24 cellular contexts compared by ENCODE assay signal in the genomic region with DNA sequence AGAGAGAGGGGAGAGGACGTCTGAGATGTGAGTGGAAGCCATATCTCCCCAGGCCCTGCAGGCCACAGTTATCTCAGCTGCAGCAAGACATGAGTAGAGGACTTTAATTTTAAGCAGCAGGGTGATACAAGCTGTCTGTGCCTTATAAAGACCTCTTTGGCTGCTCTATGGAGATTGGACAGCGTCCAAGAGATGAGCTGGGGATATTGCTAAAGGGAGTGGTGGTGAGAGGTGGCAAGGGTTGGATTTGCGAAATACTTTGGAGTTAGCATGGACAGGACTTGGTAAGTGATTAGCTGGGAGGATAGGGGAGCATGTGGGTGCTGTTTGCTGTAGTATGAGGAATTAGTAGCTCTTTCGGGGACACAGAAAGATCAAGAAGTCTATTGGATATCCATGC.
DNase-seq lines count a peak whose midpoint lies in the region; ATAC-seq, FAIRE-seq and TF ChIP-seq lines count a peak whose summit lies in the region.
"Had no signal": no experiment of that assay in that cellular context is flagged by ENCODE, and none has a peak within 500 bp of the region (broad histone marks: within the 10 kb centered on the region; RNA-seq: fewer than 3 reads in every experiment).

No MANE protein-coding gene starts in this region.

- H3K9me3 ChIP-seq in liver (ENCODE audit: control insufficient read depth in 4 of 4, low read length in 3 of 4), result no peaks in the 10 kb centered on the region
- no peaks in the 10 kb centered on the region for H3K9me3 ChIP-seq in HepG2 (ENCODE audit: low read length)
- H3K9me3 ChIP-seq: A549, BLaER1, Caco-2, gastrocnemius medialis, stomach, tibial nerve had no signal

- TF ChIP-seq CTCF in liver (IDR thresholded peaks at IDR 0.05; ENCODE audit: low read depth, low read length, missing input control), result no peak
- no peak for TF ChIP-seq CTCF in HepG2 (CRISPR knock-in tag; IDR thresholded peaks at IDR 0.05)
- no peak for TF ChIP-seq CTCF in WTC11 (IDR thresholded peaks at IDR 0.05)
- TF ChIP-seq CTCF in GM10266 (IDR thresholded peaks at IDR 0.05; ENCODE audit: control insufficient read depth, insufficient read depth, low read depth, missing control alignments), result no peak

- H3K9ac ChIP-seq in liver (ENCODE audit: low read depth in 1 of 2, low read length in 2 of 2), result no peak overlapping the region
- no peak overlapping the region for H3K9ac ChIP-seq in HepG2 (ENCODE audit: insufficient read depth, low read depth, low read length)
- H3K9ac ChIP-seq: BLaER1 had no signal

- intact Hi-C loops in HepG2 (cut with micrococcal nuclease; ENCODE audit: unreplicated experiment) (no loop called here), left cardiac atrium (cut with DNase I) (no loop called here)

- H3K4me3 Mint-ChIP-seq in WTC11, result no peak overlapping the region
- H3K4me3 Mint-ChIP-seq: activated CD8-positive, alpha-beta T cell treated with anti-CD3 and anti-CD28 coated beads, Interleukin-2, amount 10 ng/mL, durations not matched to agents 7 days and 5 days; naive B cell had no signal

- no peaks in the 10 kb centered on the region for H3K27me3 Mint-ChIP-seq in WTC11 (ENCODE audit: low read depth)
- H3K27me3 Mint-ChIP-seq: naive B cell had no signal

- H3K9me3 Mint-ChIP-seq in WTC11, result no peaks in the 10 kb centered on the region
- H3K9me3 Mint-ChIP-seq: naive B cell had no signal

- H3K4me1 Mint-ChIP-seq in WTC11, result peaks cover 5% of the 10 kb centered on the region; the same call in 1 of the 2 replicates
- H3K4me1 Mint-ChIP-seq: naive B cell had no signal

- in situ Hi-C loops in HepG2 (cut with HindIII; ENCODE audit: extremely low pct_ligation_motif_present, low pct_unique_long_range_greater_than_20kb), result no loop called here

- 41% methylated on average over 4 of the region's 4 CpGs for WGBS in liver
- WGBS in HepG2 (ENCODE audit: low lambda C conversion rate), result 34% methylated on average over 4 of the region's 4 CpGs

- H3K27me3 ChIP-seq in liver (ENCODE audit: control insufficient read depth in 4 of 4, insufficient read depth in 4 of 4, low read length in 3 of 4) (no peaks in the 10 kb centered on the region), HepG2 (ENCODE audit: control insufficient read depth in 1 of 2, insufficient read depth in 2 of 2, low read length in 2 of 2) (no peaks in the 10 kb centered on the region; a peak in 2 of 5 replicates)
- H3K27me3 ChIP-seq: BLaER1, gastrocnemius medialis, stomach, tibial nerve had no signal

- DNase-seq in HepG2 (ENCODE audit: low spot score) (no peak), WTC11 (ENCODE audit: low spot score) (no peak), left cardiac atrium (no peak), SW480 (ENCODE audit: low spot score) (no peak), GM10266 (ENCODE audit: extremely low spot score) (no peak), mesenteric fat pad (ENCODE audit: low spot score) (no peak)
- DNase-seq: activated CD4-positive, alpha-beta T cell treated with anti-CD3 and anti-CD28 coated beads for 1 hour; activated CD8-positive, alpha-beta T cell treated with anti-CD3 and anti-CD28 coated beads, Interleukin-2, amount 10 ng/mL, durations not matched to agents 7 days and 5 days; activated T-cell treated with anti-CD3 and anti-CD28 coated beads, Interleukin-2, amount 50 U/mL, for 1 hour; Caco-2; central memory CD4-positive, alpha-beta T cell; gastrocnemius medialis; kidney; mesenchymal stem cell; naive B cell; NCI-H526; stomach; SW 1271 had no signal

- H3K27ac ChIP-seq in liver (ENCODE audit: low read depth in 1 of 2, low read length in 2 of 2) (peak overlapping the region; percentile 2 to 65), HepG2 (ENCODE audit: extremely low read length, insufficient read depth, low read length) (no peak overlapping the region)
- H3K27ac ChIP-seq: A549, BLaER1, epithelial cell of prostate, gastrocnemius medialis, stomach, tibial nerve had no signal

- no peak overlapping the region for H2AFZ ChIP-seq in HepG2 (ENCODE audit: low read length)

- ATAC-seq in HepG2, result no peak
- ATAC-seq in WTC11, result no peak
- peak; percentile 48 to 79 for ATAC-seq in left cardiac atrium
- no peak for ATAC-seq in GM21423 (IDR thresholded peaks at IDR 0.05; ENCODE audit: unreplicated experiment)
- ATAC-seq: A549; activated CD8-positive, alpha-beta T cell treated with anti-CD3 and anti-CD28 coated beads, Interleukin-2, amount 10 ng/mL, durations not matched to agents 7 days and 5 days; gastrocnemius medialis had no signal

- peak in 1 of 2 donors; percentile 18 for TF ChIP-seq RAD21 in liver (IDR thresholded peaks at IDR 0.05)
- no peak for TF ChIP-seq RAD21 in HepG2 (CRISPR knock-in tag; IDR thresholded peaks at IDR 0.05)

- H3K27ac Mint-ChIP-seq in WTC11, result peak overlapping the region; percentile 29; the same call in 1 of the 2 replicates
- H3K27ac Mint-ChIP-seq: activated CD8-positive, alpha-beta T cell treated with anti-CD3 and anti-CD28 coated beads, Interleukin-2, amount 10 ng/mL, durations not matched to agents 7 days and 5 days; naive B cell had no signal

- no peak for FAIRE-seq in HepG2 (lab: Jason Lieb, UNC)
- FAIRE-seq: A549, kidney had no signal

- H3K36me3 ChIP-seq in liver (ENCODE audit: control insufficient read depth in 4 of 4, insufficient read depth in 3 of 4, low read depth in 1 of 4, low read length in 3 of 4) (no peaks in the 10 kb centered on the region), HepG2 (replicated peaks in 1 of 2; ENCODE audit: control insufficient read depth in 1 of 2, insufficient read depth in 2 of 2, low read length in 2 of 2) (no peaks in the 10 kb centered on the region)
- H3K36me3 ChIP-seq: BLaER1, gastrocnemius medialis, stomach, tibial nerve had no signal

- CTCF ChIA-PET in HepG2 (lab: Yijun Ruan, JAX; ENCODE audit: low intra/inter-chr PET ratio, low total read pairs) (no interaction called here), WTC11 (lab: Charles Lee) (no interaction called here)

- POLR2A ChIA-PET in HepG2 (lab: Yijun Ruan, JAX), result no interaction called here
- POLR2A ChIA-PET in WTC11 (lab: Charles Lee), result no interaction called here

- H3K79me2 ChIP-seq in HepG2 (ENCODE audit: insufficient read depth, low read length), result no peaks in the 10 kb centered on the region

- H3K36me3 Mint-ChIP-seq in WTC11, result no peaks in the 10 kb centered on the region
- H3K36me3 Mint-ChIP-seq: naive B cell had no signal

- H3K4me2 ChIP-seq in HepG2 (ENCODE audit: low read depth, low read length), result no peak overlapping the region
- H3K4me2 ChIP-seq: A549, BLaER1 had no signal

- H4K20me1 ChIP-seq in HepG2 (ENCODE audit: insufficient read depth, low read length), result no peaks in the 10 kb centered on the region
- H4K20me1 ChIP-seq: BLaER1 had no signal

- H3K4me3 ChIP-seq in liver (ENCODE audit: low read depth in 1 of 3, low read length in 3 of 3), result no peak overlapping the region
- H3K4me3 ChIP-seq in HepG2 (replicated peaks in 1 of 3; ENCODE audit: insufficient read depth in 1 of 3, low read depth in 2 of 3, low read length in 3 of 3), result no peak overlapping the region
- H3K4me3 ChIP-seq: A549, BLaER1, gastrocnemius medialis, stomach, tibial nerve had no signal

- H3K4me1 ChIP-seq in liver (ENCODE audit: control insufficient read depth in 4 of 4, insufficient read depth in 4 of 4, low read length in 3 of 4), result peaks cover 3 to 29% (median 19%) of the 10 kb centered on the region in 4 donors
- no peaks in the 10 kb centered on the region for H3K4me1 ChIP-seq in HepG2 (ENCODE audit: insufficient read depth, low read length)
- H3K4me1 ChIP-seq: A549, BLaER1, Caco-2, gastrocnemius medialis had no signal

- no peak for TF ChIP-seq POLR2A in HepG2 (IDR thresholded peaks at IDR 0.05; ENCODE audit: insufficient read depth in 1 of 2, low read depth in 2 of 2, low read length in 2 of 2)

- no peak for TF ChIP-seq EP300 in HepG2 (IDR thresholded peaks at IDR 0.05; ENCODE audit: low read depth in 2 of 2, low read length in 2 of 2)
- no peak for TF ChIP-seq EP300 in HepG2 (CRISPR knock-in tag; IDR thresholded peaks at IDR 0.05; ENCODE audit: borderline replicate concordance)

- no TSS peak for BruUV-seq in HepG2 (replicated peaks; lab: Mats Ljungman, UMichigan)

TF ChIP-seq in liver, 16 proteins besides CTCF, POLR2A, EP300 and RAD21 (continues in another document):
- TF ChIP-seq EGR1 (IDR thresholded peaks at IDR 0.05; ENCODE audit: low read depth in 2 of 2) (no peak), RXRA (IDR thresholded peaks at IDR 0.05) (peak; percentile 34 to 72), SP1 (IDR thresholded peaks at IDR 0.05) (no peak), NR2F2 (IDR thresholded peaks at IDR 0.05) (no peak), HNF4G (IDR thresholded peaks at IDR 0.05) (no peak), HNF4A (conservative IDR thresholded peaks at IDR 0.05) (peak; percentile 70 to 84), GABPA (IDR thresholded peaks at IDR 0.05 in 1 of 2, conservative IDR thresholded peaks at IDR 0.05 in 1 of 2) (no peak)
- TF ChIP-seq, protein P1, sequence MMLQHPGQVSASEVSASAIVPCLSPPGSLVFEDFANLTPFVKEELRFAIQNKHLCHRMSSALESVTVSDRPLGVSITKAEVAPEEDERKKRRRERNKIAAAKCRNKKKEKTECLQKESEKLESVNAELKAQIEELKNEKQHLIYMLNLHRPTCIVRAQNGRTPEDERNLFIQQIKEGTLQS (IDR thresholded peaks at IDR 0.05), result no peak

TF ChIP-seq in HepG2, 621 proteins besides CTCF, POLR2A, EP300 and RAD21 (continues in another document):
- TF ChIP-seq ZNF644 (CRISPR knock-in tag; IDR thresholded peaks at IDR 0.05; ENCODE audit: low read depth) (no peak), ZNF572 (CRISPR knock-in tag; IDR thresholded peaks at IDR 0.05) (no peak)

TF ChIP-seq in WTC11, 78 proteins besides CTCF, POLR2A, EP300 and RAD21 (continues in another document):
- TF ChIP-seq EMX1 (CRISPR knock-in tag; IDR thresholded peaks at IDR 0.05), result no peak
- TF ChIP-seq HMGA2 (CRISPR knock-in tag; IDR thresholded peaks at IDR 0.05), result no peak
- no peak for TF ChIP-seq MYBL2 (CRISPR knock-in tag; IDR thresholded peaks at IDR 0.05)
- no peak for TF ChIP-seq RORB (CRISPR knock-in tag; IDR thresholded peaks at IDR 0.05)
- TF ChIP-seq JUN (CRISPR knock-in tag; IDR thresholded peaks at IDR 0.05), result no peak
- no peak for TF ChIP-seq ZNF121 (CRISPR knock-in tag; IDR thresholded peaks at IDR 0.05)
- no peak for TF ChIP-seq ZBTB43 (CRISPR knock-in tag; IDR thresholded peaks at IDR 0.05)

Comparison
In these comparisons a context has a peak if more than half of its experiments do, and no peak if none do; other contexts are left out.
1. ATAC-seq: peak in left cardiac atrium (2 of 2); none in HepG2 (single experiment), WTC11 (single experiment) and GM21423 (single experiment).